Comparison of ENCODE assay signal across 7 cellular contexts in genomic region chr3:49428697-49429100, GRCh38. TPM values are rescaled to one million over a fixed set of nuclear protein-coding genes. Genes with fewer than 3 reads are reported as not detected.
DNase-seq lines count a peak whose midpoint lies in the region; ATAC-seq and TF ChIP-seq lines count a peak whose summit lies in the region.

No MANE protein-coding gene starts in this region.

- no peaks in the 10 kb centered on the region for H3K79me2 ChIP-seq in osteoblast (ENCODE audit: insufficient read depth, low read length)

- H3K4me2 ChIP-seq in osteoblast (ENCODE audit: insufficient read depth, low read length), result peak overlapping the region; percentile 94

- peak overlapping the region; percentile 53 to 67 (median 62) for H3K4me3 ChIP-seq in Peyer's patch
- peak overlapping the region; percentile 39 to 81 (median 76) for H3K4me3 ChIP-seq in esophagus squamous epithelium
- peak overlapping the region; percentile 86 for H3K4me3 ChIP-seq in osteoblast (ENCODE audit: insufficient read depth, low read length)

- no peaks in the 10 kb centered on the region for H3K27me3 ChIP-seq in Peyer's patch
- H3K27me3 ChIP-seq in esophagus squamous epithelium, result no peaks in the 10 kb centered on the region
- H3K27me3 ChIP-seq in osteoblast (ENCODE audit: insufficient read depth, low read length), result no peaks in the 10 kb centered on the region

- H3K9me3 ChIP-seq in Peyer's patch (no peaks in the 10 kb centered on the region), esophagus squamous epithelium (no peaks in the 10 kb centered on the region), osteoblast (ENCODE audit: low read depth, low read length) (no peaks in the 10 kb centered on the region)

- peaks cover 0 to 18% (median 0%) of the 10 kb centered on the region in 3 donors for H3K36me3 ChIP-seq in Peyer's patch
- peaks cover 0 to 27% (median 9%) of the 10 kb centered on the region in 3 donors for H3K36me3 ChIP-seq in esophagus squamous epithelium
- H3K36me3 ChIP-seq in osteoblast (ENCODE audit: insufficient read depth, low read length), result no peaks in the 10 kb centered on the region

- H4K20me1 ChIP-seq in osteoblast (ENCODE audit: insufficient read depth, low read length), result no peaks in the 10 kb centered on the region

- peak in 1 of 3 donors; percentile 31 for DNase-seq in Peyer's patch
- DNase-seq in esophagus squamous epithelium (lab: John Stamatoyannopoulos, UW), result no peak
- peak; percentile 77 for DNase-seq in osteoblast (ENCODE audit: insufficient read length, low spot score, missing footprints)
- DNase-seq in posterior vena cava (ENCODE audit: low spot score), result no peak
- DNase-seq in NCI-H128 (lab: John Stamatoyannopoulos, UW; ENCODE audit: unreplicated experiment), result no peak
- DNase-seq in SKM-1 (lab: John Stamatoyannopoulos, UW; ENCODE audit: unreplicated experiment), result no peak

- H3K27ac ChIP-seq in Peyer's patch, result peak overlapping the region; percentile 81 to 92 (median 88)
- peak overlapping the region; percentile 86 to 96 (median 93) for H3K27ac ChIP-seq in esophagus squamous epithelium
- H3K27ac ChIP-seq in osteoblast (ENCODE audit: low read depth, low read length), result peak overlapping the region; percentile 82

- 5 to 11% methylated on average over 7 to 13 of the region's 13 CpGs for WGBS in esophagus squamous epithelium, 2 donors

- peak; percentile 9 for ATAC-seq in GM21447 (IDR thresholded peaks at IDR 0.05; ENCODE audit: unreplicated experiment)

- H2AFZ ChIP-seq in osteoblast (ENCODE audit: low read length), result peak overlapping the region; percentile 97

- TF ChIP-seq CTCF in Peyer's patch (IDR thresholded peaks at IDR 0.05), result peak in 1 of 6 experiments; percentile 7
- TF ChIP-seq CTCF in esophagus squamous epithelium (IDR thresholded peaks at IDR 0.05), result peak in 1 of 6 experiments; percentile 11
- TF ChIP-seq CTCF in osteoblast (IDR thresholded peaks at IDR 0.05; ENCODE audit: extremely low read depth, low read depth, low read length), result no peak

- TF ChIP-seq POLR2A in Peyer's patch (IDR thresholded peaks at IDR 0.05), result no peak
- TF ChIP-seq POLR2A in esophagus squamous epithelium (IDR thresholded peaks at IDR 0.05), result no peak

- intact Hi-C loops in esophagus squamous epithelium (cut with DNase I) (no loop called here), posterior vena cava (cut with DNase I) (loop anchor here in 1 of 2 donors (1.0 kb wide), 1 partner anchor 38 kb away; no protein-coding TSS in a partner anchor)

- peaks cover 0 to 13% (median 0%) of the 10 kb centered on the region in 4 donors for H3K4me1 ChIP-seq in Peyer's patch
- H3K4me1 ChIP-seq in esophagus squamous epithelium, result peaks cover 0 to 23% (median 8%) of the 10 kb centered on the region in 3 donors
- peaks cover 6% of the 10 kb centered on the region for H3K4me1 ChIP-seq in osteoblast (ENCODE audit: insufficient read depth, low read length)

RNA-seq across cellular contexts. Expression of gene NICN1, which starts 0.4 kb away (rescaled TPM):
- total RNA-seq in Peyer's patch (1 to 10 TPM in 3 of 4 donors, not detected in 1; 2.0 to 7.7 (median 7.6) TPM), esophagus squamous epithelium (1 to 10 TPM; 1.8 to 7.6 (median 3.3) TPM), osteoblast (3.8 and 4.7 TPM in 2 replicates), posterior vena cava (10 to 100 TPM in 1 of 2 donors, 1 to 10 TPM in 1; 7.3 to 12.5 TPM)

RNA-seq across cellular contexts. Expression of gene AMT, which starts 6.4 kb away (rescaled TPM):
- total RNA-seq in Peyer's patch (10 to 100 TPM; 13.3 to 32.9 (median 25.1) TPM), esophagus squamous epithelium (1 to 10 TPM in 3 of 4 donors, under 1 TPM in 1; 0.80 to 1.7 (median 1.2) TPM), osteoblast (1.1 and 1.2 TPM in 2 replicates), posterior vena cava (1 to 10 TPM; 1.0 to 6.1 TPM)

RNA-seq across cellular contexts. Expression of gene TCTA, which starts 16.5 kb away (rescaled TPM):
- total RNA-seq in Peyer's patch (10 to 100 TPM; 12.4 to 56.4 (median 40.9) TPM), esophagus squamous epithelium (10 to 100 TPM; 10.9 to 17.8 (median 16.0) TPM), osteoblast (35.8 and 37.4 TPM in 2 replicates), posterior vena cava (10 to 100 TPM; 20.8 to 33.6 TPM)

RNA-seq across cellular contexts. Expression of gene RHOA, which starts 16.9 kb away (rescaled TPM):
- 100 to 1,000 TPM; 223 to 294 (median 274) TPM for total RNA-seq in Peyer's patch
- 100 to 1,000 TPM; 290 to 421 (median 345) TPM for total RNA-seq in esophagus squamous epithelium
- total RNA-seq in osteoblast, result 860 and 899 TPM in 2 replicates
- 100 to 1,000 TPM; 530 to 640 TPM for total RNA-seq in posterior vena cava

RNA-seq across cellular contexts. Expression of gene DAG1, which starts 41.4 kb away (rescaled TPM):
- total RNA-seq in Peyer's patch (10 to 100 TPM; 11.6 to 79.2 (median 62.6) TPM), esophagus squamous epithelium (10 to 100 TPM; 36.2 to 74.2 (median 51.3) TPM), osteoblast (55.4 and 58.3 TPM in 2 replicates), posterior vena cava (10 to 100 TPM; 90.8 to 92.8 TPM)
